Comparison of ENCODE assay signal across 10 cellular contexts in the genomic region with DNA sequence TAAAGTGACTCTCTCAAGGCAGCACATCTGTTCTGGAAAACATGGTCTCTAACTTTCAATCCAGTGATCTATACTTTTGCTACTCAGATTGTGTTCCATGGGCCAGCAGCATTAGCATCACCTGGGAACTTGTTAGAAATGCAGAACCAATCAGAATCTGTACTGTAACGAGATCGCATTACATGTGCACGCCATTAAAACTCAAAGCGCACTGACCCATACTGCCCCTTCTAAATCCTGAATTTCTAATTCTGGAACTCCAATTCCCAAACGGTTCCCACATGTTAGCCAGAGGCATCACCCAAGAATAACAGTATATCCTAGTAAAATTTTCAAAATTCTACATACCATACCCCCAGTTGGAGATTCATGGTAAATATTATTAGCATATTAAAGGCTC. TPM values are rescaled to one million over a fixed set of nuclear protein-coding genes. Genes with fewer than 3 reads are reported as not detected.
DNase-seq lines count a peak whose midpoint lies in the region; ATAC-seq, FAIRE-seq and TF ChIP-seq lines count a peak whose summit lies in the region.
"Had no signal": no experiment of that assay in that cellular context is flagged by ENCODE, and none has a peak within 500 bp of the region (broad histone marks: within the 10 kb centered on the region; RNA-seq: fewer than 3 reads in every experiment).

No MANE protein-coding gene starts in this region.

- FAIRE-seq in urothelium cell line (lab: Jason Lieb, UNC) = no peak

- WGBS in HUES64 = 64% methylated on average over 5 of the region's 5 CpGs

- H3K27ac ChIP-seq in HUES64 (ENCODE audit: low read depth, low read length) = no peak overlapping the region
- H3K27ac ChIP-seq in naive thymus-derived CD4-positive, alpha-beta T cell (ENCODE audit: low read depth, low read length) = peak overlapping the region; percentile 91

- H3K4me3 Mint-ChIP-seq in naive thymus-derived CD4-positive, alpha-beta T cell = peak overlapping the region in 1 of 10 donors; percentile 70

- peaks cover 12% of the 10 kb centered on the region for H3K4me1 ChIP-seq in HUES64 (ENCODE audit: insufficient read depth, low read length)
- H3K4me1 ChIP-seq in naive thymus-derived CD4-positive, alpha-beta T cell (ENCODE audit: control insufficient read depth in 2 of 2, insufficient read depth in 2 of 2, low read length in 2 of 2) = peaks cover 8 to 25% of the 10 kb centered on the region in 2 donors

- H3K36me3 Mint-ChIP-seq in naive thymus-derived CD4-positive, alpha-beta T cell = no peaks in the 10 kb centered on the region

- peaks cover 4% of the 10 kb centered on the region for H3K36me3 ChIP-seq in HUES64 (ENCODE audit: insufficient read depth, low read length)
- H3K36me3 ChIP-seq in naive thymus-derived CD4-positive, alpha-beta T cell (ENCODE audit: control insufficient read depth in 2 of 3, insufficient read depth in 3 of 3, low read length in 3 of 3) = peaks cover 0 to 7% (median 0%) of the 10 kb centered on the region in 3 experiments

- H3K9me3 Mint-ChIP-seq in naive thymus-derived CD4-positive, alpha-beta T cell = no peaks in the 10 kb centered on the region

- DNase-seq in AG09309 (ENCODE audit: low read depth) = no peak
- no peak for DNase-seq in choroid plexus epithelial cell (ENCODE audit: low read depth)
- DNase-seq in naive thymus-derived CD4-positive, alpha-beta T cell = no peak
- DNase-seq in HuH-7.5 (ENCODE audit: low spot score) = no peak
- no peak for DNase-seq in urothelium cell line (ENCODE audit: low spot score)
- DNase-seq: NCI-H524 treated with DMSO at 0.1 percent for 48 hours, occipital lobe had no signal

- intact Hi-C loops in naive thymus-derived CD4-positive, alpha-beta T cell (cut with micrococcal nuclease) = loop anchor here (2.0 to 10.0 kb wide), 5 partner anchors 123 to 1156 kb away; a partner anchor contains a TSS

- H3K4me3 ChIP-seq in AG09309 (ENCODE audit: control insufficient read depth, low read depth, low read length) = peak overlapping the region; percentile 85
- peak overlapping the region; percentile 85 for H3K4me3 ChIP-seq in HUES64 (ENCODE audit: low read length)
- peak overlapping the region; percentile 81 for H3K4me3 ChIP-seq in choroid plexus epithelial cell (ENCODE audit: low read depth, low read length)
- peak overlapping the region; percentile 78 for H3K4me3 ChIP-seq in naive thymus-derived CD4-positive, alpha-beta T cell (ENCODE audit: low read length)

- H3K9me3 ChIP-seq in HUES64 (ENCODE audit: insufficient read depth, low read depth, low read length) = no peaks in the 10 kb centered on the region
- H3K9me3 ChIP-seq in naive thymus-derived CD4-positive, alpha-beta T cell (ENCODE audit: control insufficient read depth in 2 of 3, low read length in 3 of 3) = no peaks in the 10 kb centered on the region

- H3K4me1 Mint-ChIP-seq in naive thymus-derived CD4-positive, alpha-beta T cell = peaks cover 0 to 15% (median 5%) of the 10 kb centered on the region in 7 donors

- POLR2A ChIA-PET in naive thymus-derived CD4-positive, alpha-beta T cell (lab: Charles Lee) = interaction anchor here (0.7 to 4.7 kb wide), 6 partner anchors 11 to 563 kb away, joined by 3 to 23 read pairs (median 7); a partner anchor contains a TSS

- H3K27me3 ChIP-seq in HUES64 (ENCODE audit: insufficient read depth, low read length) = no peaks in the 10 kb centered on the region
- H3K27me3 ChIP-seq in naive thymus-derived CD4-positive, alpha-beta T cell (ENCODE audit: control insufficient read depth in 2 of 2, insufficient read depth in 2 of 2, low read length in 2 of 2) = no peaks in the 10 kb centered on the region

- TF ChIP-seq CTCF in AG09309 (IDR thresholded peaks at IDR 0.05; ENCODE audit: control insufficient read depth, insufficient read depth, low read depth, low read length, missing control alignments) (no peak), choroid plexus epithelial cell (conservative IDR thresholded peaks at IDR 0.05; ENCODE audit: low read depth, low read length) (no peak)

- peaks cover 0 to 14% (median 5%) of the 10 kb centered on the region in 5 donors for H3K27me3 Mint-ChIP-seq in naive thymus-derived CD4-positive, alpha-beta T cell

- CTCF ChIA-PET in naive thymus-derived CD4-positive, alpha-beta T cell (lab: Charles Lee) = interaction anchor here (1.2 to 2.3 kb wide), 3 partner anchors 10 to 566 kb away, joined by 4 to 10 read pairs (median 4); a partner anchor contains a TSS

- no peak for ATAC-seq in naive thymus-derived CD4-positive, alpha-beta T cell
- ATAC-seq in HG02759 (IDR thresholded peaks at IDR 0.05; ENCODE audit: unreplicated experiment) (no peak), HG02870 (IDR thresholded peaks at IDR 0.05; ENCODE audit: unreplicated experiment) (no peak)

- peak overlapping the region; percentile 97; the same call in 1 of the 2 replicates for H3K9ac ChIP-seq in HUES64 (ENCODE audit: low read depth, low read length)

- peak overlapping the region in 6 of 9 donors; percentile 4 to 99 (median 37) for H3K27ac Mint-ChIP-seq in naive thymus-derived CD4-positive, alpha-beta T cell

RNA-seq across cellular contexts. Expression of a gene that starts 10.5 kb away (rescaled TPM):
- polyA plus RNA-seq in HUES64 (2013, experiment 1 of 2) = 113 TPM
- polyA plus RNA-seq in HUES64 (2013, experiment 2 of 2) = 117 TPM
- 100 to 1,000 TPM in 2 of 5 experiments, 10 to 100 TPM in 3; 73.6 to 113 (median 98.5) TPM for total RNA-seq in naive thymus-derived CD4-positive, alpha-beta T cell
- polyA plus RNA-seq in naive thymus-derived CD4-positive, alpha-beta T cell = 10 to 100 TPM; 52.1 to 77.2 TPM

RNA-seq across cellular contexts. Expression of a gene that starts 30.8 kb away (rescaled TPM):
- polyA plus RNA-seq in HUES64 (2013, experiment 1 of 2) = 1.2 TPM
- polyA plus RNA-seq in HUES64 (2013, experiment 2 of 2) = 3.1 TPM
- total RNA-seq in naive thymus-derived CD4-positive, alpha-beta T cell = 10 to 100 TPM in 1 of 5 experiments, 1 to 10 TPM in 4; 4.3 to 10.5 (median 6.8) TPM
- 1 to 10 TPM; 7.9 to 8.6 TPM for polyA plus RNA-seq in naive thymus-derived CD4-positive, alpha-beta T cell

RNA-seq across cellular contexts. Expression of a gene that starts 30.9 kb away (rescaled TPM):
- 28.4 TPM for polyA plus RNA-seq in HUES64 (2013, experiment 1 of 2)
- polyA plus RNA-seq in HUES64 (2013, experiment 2 of 2) = 43.8 TPM
- 10 to 100 TPM; 26.5 to 78.5 (median 30.8) TPM for total RNA-seq in naive thymus-derived CD4-positive, alpha-beta T cell
- polyA plus RNA-seq in naive thymus-derived CD4-positive, alpha-beta T cell = 10 to 100 TPM; 38.8 to 68.2 TPM

RNA-seq across cellular contexts. Expression of a gene that starts 47.4 kb away (rescaled TPM):
- polyA plus RNA-seq in HUES64 (2013, experiment 1 of 2) = 0.15 TPM
- 0.89 TPM for polyA plus RNA-seq in HUES64 (2013, experiment 2 of 2)
- total RNA-seq in naive thymus-derived CD4-positive, alpha-beta T cell = 10 to 100 TPM in 4 of 5 experiments, 1 to 10 TPM in 1; 2.0 to 20.8 (median 18.5) TPM
- 1 to 10 TPM in 1 of 2 donors, under 1 TPM in 1; 0.59 to 3.3 TPM for polyA plus RNA-seq in naive thymus-derived CD4-positive, alpha-beta T cell

RNA-seq across cellular contexts. Expression of a gene that starts 51.1 kb away (rescaled TPM):
- 31.1 TPM for polyA plus RNA-seq in HUES64 (2013, experiment 1 of 2)
- polyA plus RNA-seq in HUES64 (2013, experiment 2 of 2) = 32.5 TPM
- 1 to 10 TPM in 2 of 5 experiments, under 1 TPM in 1, not detected in 2; 0.97 to 1.5 (median 1.3) TPM for total RNA-seq in naive thymus-derived CD4-positive, alpha-beta T cell
- polyA plus RNA-seq in naive thymus-derived CD4-positive, alpha-beta T cell = under 1 TPM; 0.26 to 0.28 TPM
